20 cellular contexts compared by ENCODE assay signal in the genomic region with DNA sequence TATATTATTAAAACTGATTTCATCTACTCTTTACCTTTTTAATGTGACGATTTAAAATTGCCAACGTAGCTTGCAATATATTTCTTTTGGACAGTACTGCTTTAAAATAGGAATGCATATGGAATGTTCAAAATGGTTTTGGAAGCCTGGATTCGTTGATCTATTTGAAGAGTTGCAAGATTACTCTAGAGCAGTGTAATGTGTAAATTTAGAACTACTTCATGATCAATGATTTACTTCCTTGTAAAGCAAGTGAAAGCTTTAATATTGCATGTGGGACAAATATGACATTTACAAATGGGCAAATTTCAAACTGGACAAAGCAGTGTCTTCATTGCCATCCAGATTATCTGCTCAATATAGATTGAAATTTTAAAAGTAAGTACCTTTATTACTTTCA. TPM values are rescaled to one million over a fixed set of nuclear protein-coding genes. Genes with fewer than 3 reads are reported as not detected.
A peak's percentile ranks its signal among the peaks of the same experiment; 100 is the strongest.
DNase-seq lines count a peak whose midpoint lies in the region; ATAC-seq, FAIRE-seq and TF ChIP-seq lines count a peak whose summit lies in the region.
"Had no signal": no experiment of that assay in that cellular context is flagged by ENCODE, and none has a peak within 500 bp of the region (broad histone marks: within the 10 kb centered on the region; RNA-seq: fewer than 3 reads in every experiment).

No MANE protein-coding gene starts in this region.

- peak; percentile 33 for FAIRE-seq in islet of Langerhans (lab: Jason Lieb, UNC)

- peaks cover 70% of the 10 kb centered on the region for H3K4me1 Mint-ChIP-seq in activated CD8-positive, alpha-beta memory T cell treated with anti-CD3 and anti-CD28 coated beads, Interleukin-2, amount 10 ng/mL, durations not matched to agents 7 days and 5 days

- no peak overlapping the region for H3K4me3 ChIP-seq in upper lobe of right lung
- H3K4me3 ChIP-seq: BLaER1 treated with 17β-estradiol and CSF1 and Interleukin-3, amounts not matched to agents 10 nM and 100 nM; Peyer's patch had no signal

- intact Hi-C loops in upper lobe of right lung (cut with DNase I), result no loop called here

- H3K27me3 ChIP-seq in upper lobe of right lung, result no peaks in the 10 kb centered on the region
- H3K27me3 ChIP-seq: BLaER1 treated with 17β-estradiol and CSF1 and Interleukin-3, amounts not matched to agents 10 nM and 100 nM; Peyer's patch had no signal

- peaks cover 4% of the 10 kb centered on the region for H3K4me1 ChIP-seq in upper lobe of right lung
- H3K4me1 ChIP-seq: Caco-2 had no signal

- H3K4me3 Mint-ChIP-seq in activated CD8-positive, alpha-beta memory T cell treated with anti-CD3 and anti-CD28 coated beads, Interleukin-2, amount 10 ng/mL, durations not matched to agents 7 days and 5 days, result no peak overlapping the region

- H3K9me3 ChIP-seq in upper lobe of right lung, result no peaks in the 10 kb centered on the region
- H3K9me3 ChIP-seq: Caco-2, Peyer's patch had no signal

- no peaks in the 10 kb centered on the region for H3K27me3 Mint-ChIP-seq in activated CD8-positive, alpha-beta memory T cell treated with anti-CD3 and anti-CD28 coated beads, Interleukin-2, amount 10 ng/mL, durations not matched to agents 7 days and 5 days

- no peak for ATAC-seq in activated CD8-positive, alpha-beta memory T cell treated with anti-CD3 and anti-CD28 coated beads, Interleukin-2, amount 10 ng/mL, durations not matched to agents 7 days and 5 days
- ATAC-seq in HG03378 (IDR thresholded peaks at IDR 0.05; ENCODE audit: unreplicated experiment) (peak; percentile 44), upper lobe of right lung (peak; percentile 14)
- ATAC-seq: SK-N-SH treated with all-trans-retinoic acid at 6 μM for 48 hours had no signal

- CTCF ChIA-PET in activated CD8-positive, alpha-beta memory T cell treated with anti-CD3 and anti-CD28 coated beads, Interleukin-2, amount 10 ng/mL, durations not matched to agents 7 days and 5 days (lab: Charles Lee), result no interaction called here

- peaks cover 4% of the 10 kb centered on the region for H3K9me3 Mint-ChIP-seq in activated CD8-positive, alpha-beta memory T cell treated with anti-CD3 and anti-CD28 coated beads, Interleukin-2, amount 10 ng/mL, durations not matched to agents 7 days and 5 days (ENCODE audit: low read depth)

- H3K36me3 Mint-ChIP-seq in activated CD8-positive, alpha-beta memory T cell treated with anti-CD3 and anti-CD28 coated beads, Interleukin-2, amount 10 ng/mL, durations not matched to agents 7 days and 5 days, result peaks cover 40% of the 10 kb centered on the region

- H3K27ac ChIP-seq in upper lobe of right lung, result no peak overlapping the region
- H3K27ac ChIP-seq: BLaER1 treated with 17β-estradiol and CSF1 and Interleukin-3, amounts not matched to agents 10 nM and 100 nM; Peyer's patch had no signal

- H3K36me3 ChIP-seq in upper lobe of right lung, result no peaks in the 10 kb centered on the region
- H3K36me3 ChIP-seq: Peyer's patch had no signal

- DNase-seq in activated CD8-positive, alpha-beta memory T cell treated with anti-CD3 and anti-CD28 coated beads, Interleukin-2, amount 10 ng/mL, durations not matched to agents 7 days and 5 days, result no peak
- no peak for DNase-seq in activated CD8-positive, alpha-beta memory T cell treated with anti-CD3 and anti-CD28 coated beads, Interleukin-2, amount 50 U/mL, for 48 hours
- DNase-seq in upper lobe of right lung, result no peak
- DNase-seq in stimulated activated CD8-positive, alpha-beta memory T cell treated with anti-CD3 and anti-CD28 coated beads, Interleukin-4, amount 100 ng/mL, for 48 hours, result no peak
- DNase-seq in NCI-H1436 treated with DMSO at 0.1 percent for 48 hours (lab: John Stamatoyannopoulos, UW), result no peak
- no peak for DNase-seq in NCI-H2227 treated with DMSO at 0.1 percent for 48 hours (lab: John Stamatoyannopoulos, UW)
- DNase-seq: 8988T, Caco-2, GOT3, MM.1S, NCI-H1105 treated with DMSO at 0.1 percent for 48 hours, NCI-H1930, NCI-H2171 treated with DMSO at 0.1 percent for 48 hours, NCI-H510A, Peyer's patch, Right ventricle myocardium superior had no signal

- TF ChIP-seq CTCF in upper lobe of right lung (IDR thresholded peaks at IDR 0.05), result no peak

- peak overlapping the region; percentile 28 for H3K27ac Mint-ChIP-seq in activated CD8-positive, alpha-beta memory T cell treated with anti-CD3 and anti-CD28 coated beads, Interleukin-2, amount 10 ng/mL, durations not matched to agents 7 days and 5 days

RNA-seq across cellular contexts. Expression of a gene that starts 38.3 kb away (rescaled TPM):
- 100 to 1,000 TPM in 1 of 2 experiments, 10 to 100 TPM in 1; 79.8 to 128 TPM for total RNA-seq in activated CD8-positive, alpha-beta memory T cell treated with anti-CD3 and anti-CD28 coated beads, Interleukin-2, amount 10 ng/mL, durations not matched to agents 7 days and 5 days
- total RNA-seq in upper lobe of right lung, result 52.3 TPM
